Comparison of ENCODE assay signal across 15 cellular contexts in the genomic region with DNA sequence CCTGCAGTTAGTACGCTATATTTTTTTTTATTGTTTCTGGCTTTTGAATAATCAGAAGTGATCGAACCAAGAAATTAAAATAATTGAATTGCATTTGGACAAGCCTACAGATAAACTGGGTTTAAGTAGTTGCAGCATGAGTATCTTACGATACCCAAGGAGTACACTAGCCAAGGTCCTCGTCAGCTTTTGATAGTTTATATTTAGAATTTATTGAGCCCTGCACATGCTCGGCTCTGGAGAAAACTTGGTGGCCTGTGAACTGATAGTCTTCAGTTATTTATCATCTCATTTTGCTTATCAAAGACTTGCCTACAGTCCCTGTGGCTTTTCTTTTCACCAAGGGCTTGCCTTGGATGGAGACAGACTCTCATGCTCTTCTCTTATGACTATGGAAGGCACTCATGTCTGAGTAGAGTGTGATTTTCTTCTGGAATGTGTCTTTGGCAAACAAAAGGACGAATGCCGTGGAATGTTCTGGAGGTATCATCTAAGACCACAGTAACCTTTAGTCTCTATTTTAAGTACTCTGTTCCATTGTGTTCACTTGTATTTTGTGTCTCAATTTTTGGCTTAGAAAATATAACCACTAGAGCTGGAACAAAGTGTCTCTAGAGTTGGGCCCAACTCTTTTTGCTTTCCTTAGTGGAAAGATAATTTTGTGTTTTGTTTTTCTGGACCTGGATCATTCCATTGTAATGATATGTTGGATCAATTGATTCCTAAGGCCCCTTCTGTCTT. TPM values are rescaled to one million over a fixed set of nuclear protein-coding genes. Genes with fewer than 3 reads are reported as not detected.
DNase-seq lines count a peak whose midpoint lies in the region; ATAC-seq and TF ChIP-seq lines count a peak whose summit lies in the region.
"Had no signal": no experiment of that assay in that cellular context is flagged by ENCODE, and none has a peak within 500 bp of the region (broad histone marks: within the 10 kb centered on the region; RNA-seq: fewer than 3 reads in every experiment).

No MANE protein-coding gene starts in this region.

- TF ChIP-seq EP300 in esophagus muscularis mucosa (IDR thresholded peaks at IDR 0.05), result no peak

- no peak overlapping the region for H3K14ac ChIP-seq in mesenchymal stem cell (ENCODE audit: low read length in 2 of 2)

- peaks cover 8 to 15% of the 10 kb centered on the region in 2 donors for H3K4me1 Mint-ChIP-seq in effector memory CD8-positive, alpha-beta T cell (ENCODE audit: low read depth in 2 of 2)

- no peak overlapping the region for H3K23ac ChIP-seq in mesenchymal stem cell (ENCODE audit: low read length in 2 of 2)

- H2BK12ac ChIP-seq in mesenchymal stem cell (ENCODE audit: low read length in 2 of 2), result no peak overlapping the region

- H3K4me2 ChIP-seq in mesenchymal stem cell (ENCODE audit: low read length, poor library complexity, severe bottlenecking), result no peak overlapping the region
- H3K4me2 ChIP-seq: BLaER1 treated with 17β-estradiol and CSF1 and Interleukin-3, amounts not matched to agents 10 nM and 100 nM had no signal

- H2BK15ac ChIP-seq in mesenchymal stem cell (ENCODE audit: low read depth, poor library complexity, severe bottlenecking), result no peak overlapping the region

- no peak overlapping the region for H3K27ac Mint-ChIP-seq in effector memory CD8-positive, alpha-beta T cell
- H3K27ac Mint-ChIP-seq: CD4-positive, CD25-positive, alpha-beta regulatory T cell had no signal

- 91% methylated on average over 5 of the region's 7 CpGs for WGBS in mesenchymal stem cell
- 49 to 59% methylated on average over 7 of the region's 7 CpGs for WGBS in testis, 2 donors
- 70% methylated on average over 7 of the region's 7 CpGs for WGBS in esophagus muscularis mucosa

- no peak overlapping the region for H3K9ac ChIP-seq in mesenchymal stem cell (ENCODE audit: low read length)
- H3K9ac ChIP-seq: BLaER1 treated with 17β-estradiol and CSF1 and Interleukin-3, amounts not matched to agents 10 nM and 100 nM had no signal

- no peak overlapping the region for H2BK120ac ChIP-seq in mesenchymal stem cell (ENCODE audit: low read depth, low read length)

- H3K27ac ChIP-seq in left ventricle myocardium inferior (replicated peaks) (peak overlapping the region; percentile 59), mesenchymal stem cell (ENCODE audit: low read length, poor library complexity, severe bottlenecking) (no peak overlapping the region), testis (peak overlapping the region; percentile 33 to 74), esophagus muscularis mucosa (replicated peaks in 1 of 4) (peak overlapping the region in 1 of 4 donors; percentile 11)
- H3K27ac ChIP-seq: BLaER1 treated with 17β-estradiol and CSF1 and Interleukin-3, amounts not matched to agents 10 nM and 100 nM; HL-60 had no signal

- TF ChIP-seq POLR2A in testis (IDR thresholded peaks at IDR 0.05) (no peak), esophagus muscularis mucosa (IDR thresholded peaks at IDR 0.05; ENCODE audit: low read depth) (no peak)

- no peak for TF ChIP-seq CTCF in left ventricle myocardium inferior (IDR thresholded peaks at IDR 0.05; ENCODE audit: borderline replicate concordance)
- TF ChIP-seq CTCF in testis (IDR thresholded peaks at IDR 0.05), result no peak
- no peak for TF ChIP-seq CTCF in esophagus muscularis mucosa (IDR thresholded peaks at IDR 0.05)

- H2BK5ac ChIP-seq in mesenchymal stem cell (ENCODE audit: low read depth, low read length, poor library complexity, severe bottlenecking), result no peak overlapping the region

- intact Hi-C loops in left ventricle myocardium inferior (cut with micrococcal nuclease), result no loop called here
- intact Hi-C loops in cardiac septum (cut with DNase I), result no loop called here
- intact Hi-C loops in testis (cut with DNase I; ENCODE audit: low total_unique reads), result no loop called here
- intact Hi-C loops in esophagus muscularis mucosa (cut with DNase I), result no loop called here

- no peak overlapping the region for H4K91ac ChIP-seq in mesenchymal stem cell (ENCODE audit: low read length)

- H3K4me1 ChIP-seq in left ventricle myocardium inferior, result peaks cover 42% of the 10 kb centered on the region
- peaks cover 1% of the 10 kb centered on the region for H3K4me1 ChIP-seq in mesenchymal stem cell (ENCODE audit: control insufficient read depth, insufficient read depth, low read depth, low read length)
- no peaks in the 10 kb centered on the region for H3K4me1 ChIP-seq in testis
- peaks cover 25 to 47% (median 37%) of the 10 kb centered on the region in 4 donors for H3K4me1 ChIP-seq in esophagus muscularis mucosa

- peaks cover 16% of the 10 kb centered on the region for H3K79me1 ChIP-seq in mesenchymal stem cell (replicated peaks; ENCODE audit: low read length, poor library complexity, severe bottlenecking)

- H3K4me3 Mint-ChIP-seq in effector memory CD8-positive, alpha-beta T cell, result no peak overlapping the region
- H3K4me3 Mint-ChIP-seq: CD4-positive, CD25-positive, alpha-beta regulatory T cell had no signal

- peak overlapping the region; percentile 44 for H2AK5ac ChIP-seq in mesenchymal stem cell (ENCODE audit: low read length, severe bottlenecking)

- H3K36me3 ChIP-seq in left ventricle myocardium inferior (no peaks in the 10 kb centered on the region), mesenchymal stem cell (ENCODE audit: control insufficient read depth in 1 of 2, insufficient read depth in 2 of 2, low read depth in 1 of 2, low read length in 2 of 2) (no peaks in the 10 kb centered on the region), testis (ENCODE audit: low read depth, missing control alignments) (no peaks in the 10 kb centered on the region), esophagus muscularis mucosa (no peaks in the 10 kb centered on the region)
- H3K36me3 ChIP-seq: BLaER1 treated with 17β-estradiol and CSF1 and Interleukin-3, amounts not matched to agents 10 nM and 100 nM had no signal

- H3K27me3 Mint-ChIP-seq in effector memory CD8-positive, alpha-beta T cell, result peaks cover 73 to 78% of the 10 kb centered on the region in 2 donors

- no peak overlapping the region for H3K4ac ChIP-seq in mesenchymal stem cell (ENCODE audit: low read depth in 1 of 2, low read length in 2 of 2)

- no peak overlapping the region for H2AFZ ChIP-seq in mesenchymal stem cell (ENCODE audit: low read depth, low read length)

- no peak overlapping the region for H4K8ac ChIP-seq in mesenchymal stem cell (ENCODE audit: low read length)

- no peak overlapping the region for H3K18ac ChIP-seq in mesenchymal stem cell (ENCODE audit: low read depth in 1 of 2, low read length in 2 of 2)

- no peaks in the 10 kb centered on the region for H3K9me3 ChIP-seq in left ventricle myocardium inferior (replicated peaks)
- H3K9me3 ChIP-seq in mesenchymal stem cell (ENCODE audit: control insufficient read depth, low read length), result no peaks in the 10 kb centered on the region
- no peaks in the 10 kb centered on the region for H3K9me3 ChIP-seq in testis
- no peaks in the 10 kb centered on the region for H3K9me3 ChIP-seq in esophagus muscularis mucosa
- H3K9me3 ChIP-seq: BLaER1 treated with 17β-estradiol and CSF1 and Interleukin-3, amounts not matched to agents 10 nM and 100 nM had no signal

- DNase-seq in left ventricle myocardium inferior (no peak), cardiac septum (ENCODE audit: low spot score) (no peak), mesenchymal stem cell (no peak), renal cortical epithelial cell (ENCODE audit: low read depth) (peak; percentile 40), testis (no peak), NCI-H1092 (lab: John Stamatoyannopoulos, UW) (no peak), esophagus muscularis mucosa (ENCODE audit: extremely low spot score) (no peak)
- DNase-seq in effector memory CD8-positive, alpha-beta T cell, result no peak
- DNase-seq: ACHN; CD4-positive, CD25-positive, alpha-beta regulatory T cell; DMS53; GF-D8 had no signal

- no peaks in the 10 kb centered on the region for H3K9me3 Mint-ChIP-seq in effector memory CD8-positive, alpha-beta T cell
- H3K9me3 Mint-ChIP-seq: CD4-positive, CD25-positive, alpha-beta regulatory T cell had no signal

- H3K27me3 ChIP-seq in left ventricle myocardium inferior (ENCODE audit: low read depth) (no peaks in the 10 kb centered on the region), mesenchymal stem cell (ENCODE audit: control insufficient read depth in 1 of 2, insufficient read depth in 1 of 2, low read length in 2 of 2) (no peaks in the 10 kb centered on the region), testis (no peaks in the 10 kb centered on the region), esophagus muscularis mucosa (no peaks in the 10 kb centered on the region)

- no peaks in the 10 kb centered on the region for H3K36me3 Mint-ChIP-seq in effector memory CD8-positive, alpha-beta T cell (ENCODE audit: insufficient read depth)
- H3K36me3 Mint-ChIP-seq: CD4-positive, CD25-positive, alpha-beta regulatory T cell had no signal

- ATAC-seq in effector memory CD8-positive, alpha-beta T cell (replicated peaks), result no peak
- ATAC-seq: HCT116 had no signal

- H3K4me3 ChIP-seq in left ventricle myocardium inferior (no peak overlapping the region), mesenchymal stem cell (ENCODE audit: insufficient read depth in 1 of 2, low read depth in 1 of 2, low read length in 2 of 2) (no peak overlapping the region), testis (no peak overlapping the region), esophagus muscularis mucosa (no peak overlapping the region)
- H3K4me3 ChIP-seq: BLaER1 treated with 17β-estradiol and CSF1 and Interleukin-3, amounts not matched to agents 10 nM and 100 nM had no signal

RNA-seq across cellular contexts. Expression of a gene that starts 35.9 kb away (rescaled TPM):
- total RNA-seq in left ventricle myocardium inferior (12.0 TPM), cardiac septum (16.1 TPM), renal cortical epithelial cell (4.9 and 17.2 TPM in 2 replicates), testis (10 to 100 TPM; 34.5 to 38.3 TPM), esophagus muscularis mucosa (10 to 100 TPM; 26.2 to 45.5 (median 36.2) TPM)
- polyA plus RNA-seq in mesenchymal stem cell (2013, experiment 1 of 2), result 13.1 TPM
- polyA plus RNA-seq in mesenchymal stem cell (2013, experiment 2 of 2), result 13.1 TPM
- polyA plus RNA-seq in testis (ENCODE audit: insufficient read depth, low read depth, low replicate concordance), result 23.8 TPM
